Comparison of ENCODE assay signal across 10 cellular contexts in genomic region chr12:10220398-10221077, GRCh38. TPM values are rescaled to one million over a fixed set of nuclear protein-coding genes. Genes with fewer than 3 reads are reported as not detected.
A peak's percentile ranks its signal among the peaks of the same experiment; 100 is the strongest.
DNase-seq lines count a peak whose midpoint lies in the region; ATAC-seq and TF ChIP-seq lines count a peak whose summit lies in the region.
"Had no signal": no experiment of that assay in that cellular context is flagged by ENCODE, and none has a peak within 500 bp of the region (broad histone marks: within the 10 kb centered on the region; RNA-seq: fewer than 3 reads in every experiment).

No MANE protein-coding gene starts in this region.

- H3K36me3 Mint-ChIP-seq in activated CD4-positive, alpha-beta memory T cell treated with anti-CD3 and anti-CD28 coated beads for 36 hours = peaks cover 35% of the 10 kb centered on the region
- H3K36me3 Mint-ChIP-seq in activated T-helper 1 cell treated with anti-CD3 and anti-CD28 coated beads, Interleukin-12 subunit alpha, Interleukin-12 subunit beta, Interleukin-2, Interleukin-4 antibody, amounts not matched to agents 30 ng/mL and 10 ng/mL and 1 ng/mL, durations not matched to agents 14 hours and 24 hours and 36 hours (ENCODE audit: low read depth) = peaks cover 25% of the 10 kb centered on the region

- H3K9me3 ChIP-seq in GM23248 (ENCODE audit: low read depth) (no peaks in the 10 kb centered on the region), smooth muscle cell (replicated peaks; ENCODE audit: low read depth) (no peaks in the 10 kb centered on the region)

- peaks cover 44% of the 10 kb centered on the region for H3F3A ChIP-seq in GM23248 (ENCODE audit: insufficient read depth)
- peaks cover 15% of the 10 kb centered on the region for H3F3A ChIP-seq in smooth muscle cell (ENCODE audit: low read depth)

- H2AFZ ChIP-seq in GM23248 (no peak overlapping the region), smooth muscle cell (ENCODE audit: low read depth) (no peak overlapping the region)

- H3K27me3 ChIP-seq in GM23248 (replicated peaks; ENCODE audit: insufficient read depth) (no peaks in the 10 kb centered on the region), smooth muscle cell (ENCODE audit: low read depth) (no peaks in the 10 kb centered on the region)

- no peak overlapping the region for H3K27ac Mint-ChIP-seq in activated CD4-positive, alpha-beta memory T cell treated with anti-CD3 and anti-CD28 coated beads for 36 hours
- no peak overlapping the region for H3K27ac Mint-ChIP-seq in activated T-helper 1 cell treated with anti-CD3 and anti-CD28 coated beads, Interleukin-12 subunit alpha, Interleukin-12 subunit beta, Interleukin-2, Interleukin-4 antibody, amounts not matched to agents 30 ng/mL and 10 ng/mL and 1 ng/mL, durations not matched to agents 14 hours and 24 hours and 36 hours

- no peaks in the 10 kb centered on the region for H3K9me2 ChIP-seq in GM23248 (ENCODE audit: insufficient read depth)

- H3K27ac ChIP-seq in GM23248 = peak overlapping the region; percentile 21
- H3K27ac ChIP-seq in smooth muscle cell (ENCODE audit: low read depth) = peak overlapping the region; percentile 35

- DNase-seq in GM23248 = peak; percentile 76
- DNase-seq in cerebellum (ENCODE audit: low spot score) = peak; percentile 69
- DNase-seq in iris pigment epithelial cell (ENCODE audit: low read depth) = peak; percentile 94
- DNase-seq in smooth muscle cell (lab: John Stamatoyannopoulos, UW; ENCODE audit: unreplicated experiment) = no peak
- DNase-seq in RKO (ENCODE audit: low spot score) = no peak
- no peak for DNase-seq in activated CD4-positive, alpha-beta memory T cell treated with anti-CD3 and anti-CD28 coated beads for 36 hours
- no peak for DNase-seq in activated T-helper 1 cell treated with anti-CD3 and anti-CD28 coated beads, Interleukin-12 subunit alpha, Interleukin-12 subunit beta, Interleukin-2, Interleukin-4 antibody, amounts not matched to agents 30 ng/mL and 10 ng/mL and 1 ng/mL, durations not matched to agents 14 hours and 24 hours and 36 hours (ENCODE audit: low spot score)

- 41 to 45% methylated on average over 8 of the region's 8 CpGs for WGBS in GM23248 (ENCODE audit: low coverage in 1 of 2, low lambda C conversion rate in 2 of 2, missing lambda C conversion rate in 2 of 2), 2 experiments
- WGBS in smooth muscle cell (ENCODE audit: low lambda C conversion rate) = 39% methylated on average over 8 of the region's 8 CpGs

- H3K4me1 ChIP-seq in GM23248 (ENCODE audit: insufficient read depth) = peaks cover 29% of the 10 kb centered on the region
- peaks cover 3% of the 10 kb centered on the region for H3K4me1 ChIP-seq in smooth muscle cell (ENCODE audit: low read depth)

- CTCF ChIA-PET in activated CD4-positive, alpha-beta memory T cell treated with anti-CD3 and anti-CD28 coated beads for 36 hours (lab: Charles Lee) = no interaction called here

- no peak overlapping the region for H3K4me3 Mint-ChIP-seq in activated CD4-positive, alpha-beta memory T cell treated with anti-CD3 and anti-CD28 coated beads for 36 hours
- H3K4me3 Mint-ChIP-seq in activated T-helper 1 cell treated with anti-CD3 and anti-CD28 coated beads, Interleukin-12 subunit alpha, Interleukin-12 subunit beta, Interleukin-2, Interleukin-4 antibody, amounts not matched to agents 30 ng/mL and 10 ng/mL and 1 ng/mL, durations not matched to agents 14 hours and 24 hours and 36 hours = no peak overlapping the region
- H3K4me3 Mint-ChIP-seq: central memory CD8-positive, alpha-beta T cell had no signal

- peaks cover 48% of the 10 kb centered on the region for H3K79me2 ChIP-seq in GM23248 (ENCODE audit: insufficient read depth)
- H3K79me2 ChIP-seq in smooth muscle cell (ENCODE audit: low read depth) = peaks cover 27% of the 10 kb centered on the region

- peaks cover 4% of the 10 kb centered on the region for H3K4me1 Mint-ChIP-seq in activated CD4-positive, alpha-beta memory T cell treated with anti-CD3 and anti-CD28 coated beads for 36 hours (ENCODE audit: low read depth)
- H3K4me1 Mint-ChIP-seq in activated T-helper 1 cell treated with anti-CD3 and anti-CD28 coated beads, Interleukin-12 subunit alpha, Interleukin-12 subunit beta, Interleukin-2, Interleukin-4 antibody, amounts not matched to agents 30 ng/mL and 10 ng/mL and 1 ng/mL, durations not matched to agents 14 hours and 24 hours and 36 hours (ENCODE audit: low read depth) = peaks cover under 1% of the 10 kb centered on the region

- H3K36me3 ChIP-seq in GM23248 (ENCODE audit: low read depth) (peaks cover 52% of the 10 kb centered on the region), smooth muscle cell (ENCODE audit: low read depth) (peaks cover 21% of the 10 kb centered on the region)

- intact Hi-C loops in activated CD4-positive, alpha-beta memory T cell treated with anti-CD3 and anti-CD28 coated beads for 36 hours (cut with micrococcal nuclease) = no loop called here
- intact Hi-C loops in activated T-helper 1 cell treated with anti-CD3 and anti-CD28 coated beads, Interleukin-12 subunit alpha, Interleukin-12 subunit beta, Interleukin-2, Interleukin-4 antibody, amounts not matched to agents 30 ng/mL and 10 ng/mL and 1 ng/mL, durations not matched to agents 14 hours and 24 hours and 36 hours (cut with micrococcal nuclease) = no loop called here

- H4K20me1 ChIP-seq in GM23248 (ENCODE audit: insufficient read depth) = no peaks in the 10 kb centered on the region; the same call in 1 of the 2 replicates
- peaks cover 57% of the 10 kb centered on the region for H4K20me1 ChIP-seq in smooth muscle cell (ENCODE audit: low read depth)

- H3K9ac ChIP-seq in GM23248 (no peak overlapping the region), smooth muscle cell (ENCODE audit: low read depth) (no peak overlapping the region)

- POLR2A ChIA-PET in activated CD4-positive, alpha-beta memory T cell treated with anti-CD3 and anti-CD28 coated beads for 36 hours (lab: Charles Lee) = no interaction called here

- H3K9me3 Mint-ChIP-seq in activated CD4-positive, alpha-beta memory T cell treated with anti-CD3 and anti-CD28 coated beads for 36 hours = no peaks in the 10 kb centered on the region
- H3K9me3 Mint-ChIP-seq in activated T-helper 1 cell treated with anti-CD3 and anti-CD28 coated beads, Interleukin-12 subunit alpha, Interleukin-12 subunit beta, Interleukin-2, Interleukin-4 antibody, amounts not matched to agents 30 ng/mL and 10 ng/mL and 1 ng/mL, durations not matched to agents 14 hours and 24 hours and 36 hours = no peaks in the 10 kb centered on the region
- H3K9me3 Mint-ChIP-seq: central memory CD8-positive, alpha-beta T cell had no signal

- H3K4me2 ChIP-seq in GM23248 (ENCODE audit: unreplicated experiment) = no peak overlapping the region
- H3K4me2 ChIP-seq in smooth muscle cell = peak overlapping the region; percentile 7

- in situ Hi-C loops in GM23248 (cut with MboI) = no loop called here

- TF ChIP-seq CTCF in smooth muscle cell (IDR thresholded peaks at IDR 0.05; ENCODE audit: borderline replicate concordance, insufficient read depth, poor library complexity, severe bottlenecking) = no peak

- ATAC-seq in HG02588 (IDR thresholded peaks at IDR 0.05; ENCODE audit: unreplicated experiment) = no peak

- no peaks in the 10 kb centered on the region for H3K27me3 Mint-ChIP-seq in activated CD4-positive, alpha-beta memory T cell treated with anti-CD3 and anti-CD28 coated beads for 36 hours
- peaks cover 2% of the 10 kb centered on the region for H3K27me3 Mint-ChIP-seq in activated T-helper 1 cell treated with anti-CD3 and anti-CD28 coated beads, Interleukin-12 subunit alpha, Interleukin-12 subunit beta, Interleukin-2, Interleukin-4 antibody, amounts not matched to agents 30 ng/mL and 10 ng/mL and 1 ng/mL, durations not matched to agents 14 hours and 24 hours and 36 hours (ENCODE audit: insufficient read depth)
- H3K27me3 Mint-ChIP-seq: central memory CD8-positive, alpha-beta T cell had no signal

- H3K4me3 ChIP-seq in GM23248 (no peak overlapping the region), smooth muscle cell (no peak overlapping the region)

RNA-seq across cellular contexts. Expression of gene GABARAPL1, which starts 7.9 kb away (rescaled TPM):
- 98.6 and 127 TPM in 2 replicates for total RNA-seq in GM23248 (2014; rRNA removed; shearing (Covaris generic))
- polyA plus RNA-seq in GM23248 (2016; fragmentation: Nextera tagmentation; extraction: Ambion mirVana) (94.9 and 97.4 TPM in 2 replicates), smooth muscle cell (87.3 and 90.0 TPM in 2 replicates)
- total RNA-seq in cerebellum (33.1 TPM), smooth muscle cell (83.4 and 101 TPM in 2 replicates)
- total RNA-seq in activated CD4-positive, alpha-beta memory T cell treated with anti-CD3 and anti-CD28 coated beads for 36 hours = 1 to 10 TPM; 7.2 to 8.9 TPM
- 5.0 and 6.6 TPM in 2 replicates for total RNA-seq in activated T-helper 1 cell treated with anti-CD3 and anti-CD28 coated beads, Interleukin-12 subunit alpha, Interleukin-12 subunit beta, Interleukin-2, Interleukin-4 antibody, amounts not matched to agents 30 ng/mL and 10 ng/mL and 1 ng/mL, durations not matched to agents 14 hours and 24 hours and 36 hours

RNA-seq across cellular contexts. Expression of gene TMEM52B, which starts 41.7 kb away (rescaled TPM):
- total RNA-seq in GM23248 (2014; rRNA removed; shearing (Covaris generic)) = 6.7 TPM in 1 of 2 replicates, not detected in the other
- polyA plus RNA-seq in GM23248 (2016; fragmentation: Nextera tagmentation; extraction: Ambion mirVana) = 0.25 and 0.98 TPM in 2 replicates
- total RNA-seq in cerebellum = 0.27 TPM
- total RNA-seq in smooth muscle cell = 1.6 and 2.0 TPM in 2 replicates
- 0.77 and 4.5 TPM in 2 replicates for polyA plus RNA-seq in smooth muscle cell
- not detected for total RNA-seq in activated CD4-positive, alpha-beta memory T cell treated with anti-CD3 and anti-CD28 coated beads for 36 hours
- not detected in 2 replicates for total RNA-seq in activated T-helper 1 cell treated with anti-CD3 and anti-CD28 coated beads, Interleukin-12 subunit alpha, Interleukin-12 subunit beta, Interleukin-2, Interleukin-4 antibody, amounts not matched to agents 30 ng/mL and 10 ng/mL and 1 ng/mL, durations not matched to agents 14 hours and 24 hours and 36 hours
- total RNA-seq: myocyte had no signal

RNA-seq across cellular contexts. Expression of gene OLR1, which starts 48.6 kb away (rescaled TPM):
- total RNA-seq in GM23248 (2014; rRNA removed; shearing (Covaris generic)) = 6.3 and 6.8 TPM in 2 replicates
- polyA plus RNA-seq in GM23248 (2016; fragmentation: Nextera tagmentation; extraction: Ambion mirVana) = 4.4 and 4.6 TPM in 2 replicates
- 4.8 TPM for total RNA-seq in cerebellum
- 7.4 and 14.5 TPM in 2 replicates for total RNA-seq in smooth muscle cell
- polyA plus RNA-seq in smooth muscle cell = 5.4 and 6.7 TPM in 2 replicates
- not detected for total RNA-seq in activated CD4-positive, alpha-beta memory T cell treated with anti-CD3 and anti-CD28 coated beads for 36 hours
- not detected in 2 replicates for total RNA-seq in activated T-helper 1 cell treated with anti-CD3 and anti-CD28 coated beads, Interleukin-12 subunit alpha, Interleukin-12 subunit beta, Interleukin-2, Interleukin-4 antibody, amounts not matched to agents 30 ng/mL and 10 ng/mL and 1 ng/mL, durations not matched to agents 14 hours and 24 hours and 36 hours
- total RNA-seq: myocyte had no signal

Comparison
In these comparisons a context has a peak if more than half of its experiments do, and no peak if none do; other contexts are left out.
1. DNase-seq: peak in GM23248 (single experiment), cerebellum (single experiment) and iris pigment epithelial cell (single experiment); none in smooth muscle cell (single experiment), RKO (single experiment), activated CD4-positive, alpha-beta memory T cell treated with anti-CD3 and anti-CD28 coated beads for 36 hours (single experiment) and activated T-helper 1 cell treated with anti-CD3 and anti-CD28 coated beads, Interleukin-12 subunit alpha, Interleukin-12 subunit beta, Interleukin-2, Interleukin-4 antibody, amounts not matched to agents 30 ng/mL and 10 ng/mL and 1 ng/mL, durations not matched to agents 14 hours and 24 hours and 36 hours (single experiment).